Comparison of ENCODE assay signal across 34 cellular contexts in the genomic region with DNA sequence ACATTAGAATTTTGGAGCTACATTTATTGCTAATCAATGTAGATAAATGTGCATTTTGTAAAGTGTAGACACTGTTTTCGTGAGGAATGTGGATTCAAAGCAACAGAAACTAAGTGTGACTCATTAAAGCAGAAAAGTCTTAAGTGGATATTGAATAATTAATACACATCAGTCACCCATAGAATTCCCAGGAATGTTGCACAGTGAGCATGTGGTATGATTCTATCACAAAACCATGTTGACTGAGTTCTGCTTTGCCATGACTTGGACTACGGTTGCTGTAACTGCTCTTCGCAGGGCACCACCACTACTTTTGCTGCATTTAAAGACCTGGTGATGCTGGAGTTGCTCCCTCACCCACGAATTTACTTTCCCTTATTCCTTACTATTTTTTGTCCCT.
"Had no signal": no experiment of that assay in that cellular context is flagged by ENCODE, and none has a peak within 500 bp of the region (broad histone marks: within the 10 kb centered on the region; RNA-seq: fewer than 3 reads in every experiment).

No MANE protein-coding gene starts in this region.

- H3K4me1 Mint-ChIP-seq: activated CD4-positive, alpha-beta memory T cell treated with anti-CD3 and anti-CD28 coated beads, Interleukin-2, amount 10 ng/mL, durations not matched to agents 7 days and 5 days; activated T-helper 17 cell treated with anti-CD3 and anti-CD28 coated beads, Interleukin-2, amount 50 U/mL, for 72 hours; central memory CD8-positive, alpha-beta T cell had no signal

- H3K9me3 Mint-ChIP-seq: activated CD4-positive, alpha-beta memory T cell treated with anti-CD3 and anti-CD28 coated beads, Interleukin-2, amount 10 ng/mL, durations not matched to agents 7 days and 5 days; activated naive CD4-positive, alpha-beta T cell treated with anti-CD3 and anti-CD28 coated beads, Interleukin-2, amount 50 U/mL, for 72 hours; activated T-cell treated with anti-CD3 and anti-CD28 coated beads, Interleukin-2, amount 50 U/mL, for 72 hours; activated T-helper 17 cell treated with anti-CD3 and anti-CD28 coated beads, Interleukin-2, amount 50 U/mL, for 72 hours; central memory CD8-positive, alpha-beta T cell had no signal

- H3K4me1 ChIP-seq: adrenal gland, Peyer's patch had no signal

- H3K4me3 ChIP-seq: adrenal gland, cardiac muscle cell, MG63, Peyer's patch had no signal

- ATAC-seq: activated naive CD4-positive, alpha-beta T cell treated with anti-CD3 and anti-CD28 coated beads, Interleukin-2, amount 50 U/mL, for 72 hours; activated T-cell treated with anti-CD3 and anti-CD28 coated beads, Interleukin-2, amount 50 U/mL, for 72 hours; activated T-helper 17 cell treated with anti-CD3 and anti-CD28 coated beads, Interleukin-2, amount 50 U/mL, for 72 hours; PC-3 had no signal

- H3K4me3 Mint-ChIP-seq: activated CD4-positive, alpha-beta memory T cell treated with anti-CD3 and anti-CD28 coated beads, Interleukin-2, amount 10 ng/mL, durations not matched to agents 7 days and 5 days; activated naive CD4-positive, alpha-beta T cell treated with anti-CD3 and anti-CD28 coated beads for 36 hours; activated T-cell treated with anti-CD3 and anti-CD28 coated beads, Interleukin-2, amount 50 U/mL, for 72 hours; activated T-helper 17 cell treated with anti-CD3 and anti-CD28 coated beads, Interleukin-2, amount 50 U/mL, for 72 hours; central memory CD8-positive, alpha-beta T cell had no signal

- H3K27ac ChIP-seq: adrenal gland, brain microvascular endothelial cell, cardiac muscle cell, Peyer's patch, WERI-Rb-1 had no signal

- H3K27me3 Mint-ChIP-seq: activated CD4-positive, alpha-beta memory T cell treated with anti-CD3 and anti-CD28 coated beads, Interleukin-2, amount 10 ng/mL, durations not matched to agents 7 days and 5 days; activated T-helper 17 cell treated with anti-CD3 and anti-CD28 coated beads, Interleukin-2, amount 50 U/mL, for 72 hours; central memory CD8-positive, alpha-beta T cell had no signal

- H3K27me3 ChIP-seq: adrenal gland, brain microvascular endothelial cell, cardiac muscle cell, MG63, Peyer's patch had no signal

- DNase-seq: activated CD4-positive, alpha-beta memory T cell treated with anti-CD3 and anti-CD28 coated beads, Interleukin-2, amount 10 ng/mL, durations not matched to agents 7 days and 5 days; activated CD4-positive, alpha-beta T cell treated with anti-CD3 and anti-CD28 coated beads for 1 hour; activated CD4-positive, alpha-beta T cell treated with anti-CD3 and anti-CD28 coated beads for 48 hours; activated CD4-positive, CD25-positive, alpha-beta regulatory T cell; activated gamma-delta T cell treated with Interleukin-2 at 50 U/mL for 16 hours; activated naive CD4-positive, alpha-beta T cell treated with anti-CD3 and anti-CD28 coated beads for 36 hours; activated T-cell treated with anti-CD3 and anti-CD28 coated beads, Interleukin-2, amount 50 U/mL, for 1 hour; activated T-cell treated with anti-CD3 and anti-CD28 coated beads, Interleukin-2, amount 50 U/mL, for 72 hours; adrenal gland; brain microvascular endothelial cell; Kasumi-1; KG1; MG63; NCI-H1048; NCI-H1105 treated with DMSO at 0.1 percent for 48 hours; NCI-H1436; NCI-H1694 treated with DMSO at 0.1 percent for 48 hours; NCI-H2029; NCI-H510A; NCI-H526; NCI-H748 treated with DMSO at 0.1 percent for 48 hours; NK-92 treated with Interleukin-12 subunit alpha and Interleukin-12 subunit beta, amount 100 ng/mL, for 24 hours; PC-3; Peyer's patch; Right ventricle myocardium superior; SW 1271; T-helper 1 cell; T-helper 2 cell; T1000; WERI-Rb-1 had no signal

- H3K9me3 ChIP-seq: adrenal gland, MG63, Peyer's patch had no signal

- H3K27ac Mint-ChIP-seq: activated CD4-positive, alpha-beta memory T cell treated with anti-CD3 and anti-CD28 coated beads, Interleukin-2, amount 10 ng/mL, durations not matched to agents 7 days and 5 days; activated naive CD4-positive, alpha-beta T cell treated with anti-CD3 and anti-CD28 coated beads for 36 hours; activated naive CD4-positive, alpha-beta T cell treated with anti-CD3 and anti-CD28 coated beads, Interleukin-2, amount 50 U/mL, for 72 hours; activated T-cell treated with anti-CD3 and anti-CD28 coated beads, Interleukin-2, amount 50 U/mL, for 72 hours; activated T-helper 17 cell treated with anti-CD3 and anti-CD28 coated beads, Interleukin-2, amount 50 U/mL, for 72 hours had no signal

- H3K36me3 ChIP-seq: adrenal gland, brain microvascular endothelial cell, cardiac muscle cell, MG63, Peyer's patch, WERI-Rb-1 had no signal
